Comparison of ENCODE assay signal across 1 cellular context in genomic region chr1:206556748-206557635, GRCh38.
TF ChIP-seq lines count a peak whose summit lies in the region.

No MANE protein-coding gene starts in this region.

TF ChIP-seq in GM12878, 131 proteins besides CTCF, POLR2A, EP300 and RAD21 (continued from another document and continues in another):
- TF ChIP-seq CEBPZ (IDR thresholded peaks at IDR 0.05; ENCODE audit: low read depth, low read length) (no peak), ZNF274 (IDR thresholded peaks at IDR 0.05; ENCODE audit: insufficient read depth, insufficient read length) (no peak), SREBF1 (IDR thresholded peaks at IDR 0.05; ENCODE audit: low read length) (no peak), CHD2 (IDR thresholded peaks at IDR 0.05; ENCODE audit: borderline replicate concordance, low read depth, low read length) (peak; percentile 77; the same call in 1 of the 2 replicates), BACH1 (IDR thresholded peaks at IDR 0.05; ENCODE audit: borderline replicate concordance) (peak; percentile 74), SRF (IDR thresholded peaks at IDR 0.05; ENCODE audit: low read depth in 2 of 2, low read length in 2 of 2) (0 out of 4 replicates have a peak, but pooled peaks of 1 of the 2 experiments have one; percentile 30), E2F4 (IDR thresholded peaks at IDR 0.05; ENCODE audit: low read depth, low read length) (no peak), POLR2AphosphoS2 (IDR thresholded peaks at IDR 0.05; ENCODE audit: low read depth, low read length) (no peak), ATF7 (IDR thresholded peaks at IDR 0.05; ENCODE audit: low read depth) (0 out of 2 replicates have a peak, but pooled peaks have one; percentile 15), SPI1 (IDR thresholded peaks at IDR 0.05; ENCODE audit: borderline replicate concordance, insufficient read depth, low read depth, low read length) (peak; percentile 76; the same call in 1 of the 2 replicates), CHD1 (IDR thresholded peaks at IDR 0.05; ENCODE audit: low read depth, low read length) (no peak), FOS (IDR thresholded peaks at IDR 0.05; ENCODE audit: borderline replicate concordance, extremely low read depth, insufficient read length) (no peak), RAD51 (IDR thresholded peaks at IDR 0.05) (no peak), SP1 (IDR thresholded peaks at IDR 0.05; ENCODE audit: low read depth, low read length) (no peak), YY1 (IDR thresholded peaks at IDR 0.05; ENCODE audit: low read depth, low read length) (peak; percentile 85), EED (IDR thresholded peaks at IDR 0.05; ENCODE audit: low read depth) (peak; percentile 68; the same call in 1 of the 2 replicates), NR2C2 (IDR thresholded peaks at IDR 0.05; ENCODE audit: borderline replicate concordance, control insufficient read depth, insufficient read length, low read depth) (no peak), ZNF622 (IDR thresholded peaks at IDR 0.05) (no peak), E4F1 (IDR thresholded peaks at IDR 0.05; ENCODE audit: borderline replicate concordance, partially characterized antibody) (peak; percentile 38), MEF2A (IDR thresholded peaks at IDR 0.05; ENCODE audit: insufficient read depth, low read depth, low read length) (no peak), CEBPB (IDR thresholded peaks at IDR 0.05; ENCODE audit: borderline replicate concordance in 1 of 2, low read depth in 2 of 2, low read length in 2 of 2) (no peak), REST (IDR thresholded peaks at IDR 0.05; ENCODE audit: low read depth, low read length) (no peak; the same call in 1 of the 2 replicates), PAX5 (IDR thresholded peaks at IDR 0.05; ENCODE audit: borderline replicate concordance, low read depth, low read length) (peak; percentile 40; the same call in 1 of the 2 replicates), IKZF1 (conservative IDR thresholded peaks at IDR 0.05) (peak; percentile 92), NRF1 (conservative IDR thresholded peaks at IDR 0.05; ENCODE audit: low read depth, low read length) (no peak), CREB1 (IDR thresholded peaks at IDR 0.05; ENCODE audit: low read depth) (no peak), MAX (IDR thresholded peaks at IDR 0.05; ENCODE audit: low read depth, low read length) (no peak), ZZZ3 (IDR thresholded peaks at IDR 0.05; ENCODE audit: control insufficient read depth, insufficient read length, low read depth) (no peak), STAT1 (conservative IDR thresholded peaks at IDR 0.05) (no peak), SMARCA5 (IDR thresholded peaks at IDR 0.05) (peak; percentile 47; the same call in 1 of the 2 replicates), SUZ12 (IDR thresholded peaks at IDR 0.05; ENCODE audit: unreplicated experiment) (no peak), ZBED1 (IDR thresholded peaks at IDR 0.05; ENCODE audit: borderline replicate concordance) (no peak), TARDBP (IDR thresholded peaks at IDR 0.05; ENCODE audit: borderline replicate concordance) (no peak), CUX1 (IDR thresholded peaks at IDR 0.05; ENCODE audit: insufficient replicate concordance, low read depth, low read length) (no peak), NBN (IDR thresholded peaks at IDR 0.05) (peak; percentile 48; the same call in 1 of the 2 replicates), SUPT20H (IDR thresholded peaks at IDR 0.05; ENCODE audit: borderline replicate concordance, control insufficient read depth, low read depth, low read length) (no peak), NFXL1 (IDR thresholded peaks at IDR 0.05; ENCODE audit: borderline replicate concordance) (no peak), ZNF24 (IDR thresholded peaks at IDR 0.05) (no peak), ZSCAN29 (IDR thresholded peaks at IDR 0.05) (0 out of 2 replicates have a peak, but pooled peaks have one; percentile 33), RUNX3 (IDR thresholded peaks at IDR 0.05; ENCODE audit: low read length) (no peak), RBBP5 (conservative IDR thresholded peaks at IDR 0.05) (no peak), SIX5 (IDR thresholded peaks at IDR 0.05; ENCODE audit: low read depth, low read length, severe bottlenecking) (no peak), ELK1 (IDR thresholded peaks at IDR 0.05; ENCODE audit: low read depth, low read length) (no peak), PBX3 (IDR thresholded peaks at IDR 0.05; ENCODE audit: insufficient replicate concordance, low read depth, low read length) (no peak)
